ENCODE assay signal across 21 cellular contexts in the genomic region with DNA sequence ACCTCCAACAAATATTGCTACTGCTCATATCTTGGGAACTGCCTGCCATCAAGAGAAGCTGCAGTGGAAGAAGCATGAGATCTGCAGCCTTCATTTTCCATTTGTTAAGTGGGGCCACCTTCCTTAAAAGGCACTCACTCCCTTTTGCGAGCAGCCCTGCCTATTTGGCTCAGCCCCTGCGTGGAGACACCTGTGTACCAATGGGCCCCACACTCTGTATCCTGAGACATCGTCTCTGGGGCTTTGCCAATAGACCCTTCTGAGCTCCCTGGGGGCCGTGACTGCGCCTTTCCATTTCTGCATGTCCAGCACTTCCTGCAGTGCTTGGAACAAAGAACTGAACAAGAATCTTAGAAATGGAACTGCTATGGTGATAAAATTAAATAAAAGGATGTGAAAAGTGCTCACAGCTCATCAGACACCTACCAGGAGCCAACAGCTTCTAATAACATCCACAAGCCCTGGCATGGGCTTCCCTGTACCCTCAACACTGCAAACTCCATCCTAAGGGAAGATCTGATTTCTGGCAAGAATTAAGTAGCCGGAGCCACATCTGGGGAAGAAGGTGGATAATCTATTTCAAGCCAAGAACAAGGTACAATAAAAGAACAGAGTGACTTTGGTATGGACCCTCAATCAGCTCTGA. TPM values are rescaled to one million over a fixed set of nuclear protein-coding genes. Genes with fewer than 3 reads are reported as not detected.
DNase-seq lines count a peak whose midpoint lies in the region; ATAC-seq and TF ChIP-seq lines count a peak whose summit lies in the region.
"Had no signal": no experiment of that assay in that cellular context is flagged by ENCODE, and none has a peak within 500 bp of the region (broad histone marks: within the 10 kb centered on the region; RNA-seq: fewer than 3 reads in every experiment).

No MANE protein-coding gene starts in this region.

- H3K4me2 ChIP-seq in osteoblast (ENCODE audit: insufficient read depth, low read length): no peak overlapping the region

- H4K20me1 ChIP-seq in osteoblast (ENCODE audit: insufficient read depth, low read length): no peaks in the 10 kb centered on the region

- WGBS in psoas muscle, 3 donors: 79 to 87% (median 85%) methylated on average over 6 of the region's 6 CpGs

- no peak for DNase-seq in activated T-helper 2 cell treated with anti-CD3 and anti-CD28 coated beads, Interferon-gamma antibody, Interleukin-2, Interleukin-4, amounts not matched to agents 10 μg/mL and 5 μg/mL and 100 μg/mL, durations not matched to agents 14 hours and 24 hours and 36 hours (ENCODE audit: low spot score)
- DNase-seq in osteoblast (ENCODE audit: insufficient read length, low spot score, missing footprints) (peak; percentile 82), psoas muscle (no peak), tibial artery (no peak)
- DNase-seq: activated CD4-positive, CD25-positive, alpha-beta regulatory T cell treated with anti-CD3 and anti-CD28 coated beads, Interleukin-2, amount 50 U/mL, for 72 hours; brain microvascular endothelial cell; head of caudate nucleus; KBM-7; mucosa of descending colon; NCI-H2029; NK-92 treated with Interleukin-12 subunit alpha and Interleukin-12 subunit beta, amount 100 ng/mL, for 24 hours; RPMI8226; stimulated activated CD4-positive, alpha-beta T cell treated with anti-CD3 and anti-CD28 coated beads, Interleukin-4, amount 100 ng/mL, for 1 hour; stomach; upper lobe of left lung had no signal

- peaks cover 80% of the 10 kb centered on the region for H3K36me3 Mint-ChIP-seq in activated T-helper 2 cell treated with anti-CD3 and anti-CD28 coated beads, Interferon-gamma antibody, Interleukin-2, Interleukin-4, amounts not matched to agents 10 μg/mL and 5 μg/mL and 100 μg/mL, durations not matched to agents 14 hours and 24 hours and 36 hours (ENCODE audit: low read depth)

- no peaks in the 10 kb centered on the region for H3K4me1 ChIP-seq in osteoblast (ENCODE audit: insufficient read depth, low read length)
- peaks cover 17% of the 10 kb centered on the region for H3K4me1 ChIP-seq in psoas muscle
- H3K4me1 ChIP-seq in tibial artery: no peaks in the 10 kb centered on the region
- H3K4me1 ChIP-seq: stomach, upper lobe of left lung had no signal

- H3K4me1 Mint-ChIP-seq in activated T-helper 2 cell treated with anti-CD3 and anti-CD28 coated beads, Interferon-gamma antibody, Interleukin-2, Interleukin-4, amounts not matched to agents 10 μg/mL and 5 μg/mL and 100 μg/mL, durations not matched to agents 14 hours and 24 hours and 36 hours (ENCODE audit: low read depth): peaks cover 2% of the 10 kb centered on the region

- H3K36me3 ChIP-seq in osteoblast (ENCODE audit: insufficient read depth, low read length) (peaks cover 53% of the 10 kb centered on the region), psoas muscle (ENCODE audit: insufficient read depth in 1 of 2, low read depth in 1 of 2) (peaks cover 13 to 97% of the 10 kb centered on the region in 2 donors), tibial artery (peaks cover 88 to 100% (median 97%) of the 10 kb centered on the region in 3 donors)

- H3K27ac Mint-ChIP-seq in activated T-helper 2 cell treated with anti-CD3 and anti-CD28 coated beads, Interferon-gamma antibody, Interleukin-2, Interleukin-4, amounts not matched to agents 10 μg/mL and 5 μg/mL and 100 μg/mL, durations not matched to agents 14 hours and 24 hours and 36 hours: peak overlapping the region; percentile 42
- H3K27ac Mint-ChIP-seq: activated T-helper 1 cell treated with anti-CD3 and anti-CD28 coated beads, Interleukin-12 subunit alpha, Interleukin-12 subunit beta, Interleukin-2, Interleukin-4 antibody, amounts not matched to agents 30 ng/mL and 10 ng/mL and 1 ng/mL, durations not matched to agents 14 hours and 24 hours and 36 hours had no signal

- intact Hi-C loops in activated T-helper 2 cell treated with anti-CD3 and anti-CD28 coated beads, Interferon-gamma antibody, Interleukin-2, Interleukin-4, amounts not matched to agents 10 μg/mL and 5 μg/mL and 100 μg/mL, durations not matched to agents 14 hours and 24 hours and 36 hours (cut with micrococcal nuclease): no loop called here
- intact Hi-C loops in psoas muscle (cut with DNase I): no loop called here
- intact Hi-C loops in tibial artery (cut with DNase I; ENCODE audit: low total_unique reads): no loop called here

- ATAC-seq in GM21360 (IDR thresholded peaks at IDR 0.05; ENCODE audit: unreplicated experiment) (peak; percentile 16), HG03064 (IDR thresholded peaks at IDR 0.05; ENCODE audit: low read depth, unreplicated experiment) (peak; percentile 18), GM21526 (IDR thresholded peaks at IDR 0.05; ENCODE audit: low FRiP score, unreplicated experiment) (no peak), psoas muscle (no peak)
- ATAC-seq: SK-N-SH treated with all-trans-retinoic acid at 6 μM for 48 hours had no signal

- H3K27ac ChIP-seq in osteoblast (ENCODE audit: low read depth, low read length): no peak overlapping the region
- no peak overlapping the region for H3K27ac ChIP-seq in psoas muscle
- H3K27ac ChIP-seq in tibial artery: no peak overlapping the region
- H3K27ac ChIP-seq: brain microvascular endothelial cell, coronary artery, stomach, upper lobe of left lung had no signal

- no peak overlapping the region for H2AFZ ChIP-seq in osteoblast (ENCODE audit: low read length)

- H3K4me3 ChIP-seq in osteoblast (ENCODE audit: insufficient read depth, low read length): no peak overlapping the region
- H3K4me3 ChIP-seq in psoas muscle: no peak overlapping the region
- H3K4me3 ChIP-seq in tibial artery: no peak overlapping the region
- H3K4me3 ChIP-seq: coronary artery, mucosa of descending colon, stomach, upper lobe of left lung had no signal

- H3K4me3 Mint-ChIP-seq in activated T-helper 2 cell treated with anti-CD3 and anti-CD28 coated beads, Interferon-gamma antibody, Interleukin-2, Interleukin-4, amounts not matched to agents 10 μg/mL and 5 μg/mL and 100 μg/mL, durations not matched to agents 14 hours and 24 hours and 36 hours (ENCODE audit: low read depth): no peak overlapping the region
- H3K4me3 Mint-ChIP-seq: activated T-helper 1 cell treated with anti-CD3 and anti-CD28 coated beads, Interleukin-12 subunit alpha, Interleukin-12 subunit beta, Interleukin-2, Interleukin-4 antibody, amounts not matched to agents 30 ng/mL and 10 ng/mL and 1 ng/mL, durations not matched to agents 14 hours and 24 hours and 36 hours had no signal

- no peaks in the 10 kb centered on the region for H3K27me3 Mint-ChIP-seq in activated T-helper 2 cell treated with anti-CD3 and anti-CD28 coated beads, Interferon-gamma antibody, Interleukin-2, Interleukin-4, amounts not matched to agents 10 μg/mL and 5 μg/mL and 100 μg/mL, durations not matched to agents 14 hours and 24 hours and 36 hours (ENCODE audit: low read depth)

- H3K9me3 ChIP-seq in osteoblast (ENCODE audit: low read depth, low read length): no peaks in the 10 kb centered on the region
- no peaks in the 10 kb centered on the region for H3K9me3 ChIP-seq in psoas muscle
- H3K9me3 ChIP-seq in tibial artery: no peaks in the 10 kb centered on the region
- H3K9me3 ChIP-seq: mucosa of descending colon, stomach, upper lobe of left lung had no signal

- H3K79me2 ChIP-seq in osteoblast (ENCODE audit: insufficient read depth, low read length): no peaks in the 10 kb centered on the region

- no peaks in the 10 kb centered on the region for H3K27me3 ChIP-seq in osteoblast (ENCODE audit: insufficient read depth, low read length)
- no peaks in the 10 kb centered on the region for H3K27me3 ChIP-seq in psoas muscle (ENCODE audit: insufficient read depth in 3 of 3, low read length in 2 of 3)
- H3K27me3 ChIP-seq in tibial artery: no peaks in the 10 kb centered on the region
- H3K27me3 ChIP-seq: brain microvascular endothelial cell, stomach, upper lobe of left lung had no signal

- TF ChIP-seq CTCF in osteoblast (IDR thresholded peaks at IDR 0.05; ENCODE audit: extremely low read depth, low read depth, low read length): no peak
- no peak for TF ChIP-seq CTCF in psoas muscle (IDR thresholded peaks at IDR 0.05)
- no peak for TF ChIP-seq CTCF in tibial artery (IDR thresholded peaks at IDR 0.05)

- H3K9me3 Mint-ChIP-seq in activated T-helper 2 cell treated with anti-CD3 and anti-CD28 coated beads, Interferon-gamma antibody, Interleukin-2, Interleukin-4, amounts not matched to agents 10 μg/mL and 5 μg/mL and 100 μg/mL, durations not matched to agents 14 hours and 24 hours and 36 hours: no peaks in the 10 kb centered on the region
- H3K9me3 Mint-ChIP-seq: activated T-helper 1 cell treated with anti-CD3 and anti-CD28 coated beads, Interleukin-12 subunit alpha, Interleukin-12 subunit beta, Interleukin-2, Interleukin-4 antibody, amounts not matched to agents 30 ng/mL and 10 ng/mL and 1 ng/mL, durations not matched to agents 14 hours and 24 hours and 36 hours had no signal

RNA-seq across cellular contexts. Expression of gene PARP1, which starts 36.7 kb away (rescaled TPM):
- total RNA-seq in activated T-helper 2 cell treated with anti-CD3 and anti-CD28 coated beads, Interferon-gamma antibody, Interleukin-2, Interleukin-4, amounts not matched to agents 10 μg/mL and 5 μg/mL and 100 μg/mL, durations not matched to agents 14 hours and 24 hours and 36 hours: 194 and 197 TPM in 2 replicates
- total RNA-seq in osteoblast (38.6 and 51.0 TPM in 2 replicates), psoas muscle (10 to 100 TPM; 53.2 to 85.8 (median 60.2) TPM)
- polyA plus RNA-seq in psoas muscle: 10 to 100 TPM; 23.8 to 72.9 (median 26.0) TPM

Comparison
In these comparisons a context has a peak if more than half of its experiments do, and no peak if none do; other contexts are left out.
1. ATAC-seq: peak in GM21360 (single experiment) and HG03064 (single experiment); none in GM21526 (single experiment) and psoas muscle (0 of 4).